In the genomic region with DNA sequence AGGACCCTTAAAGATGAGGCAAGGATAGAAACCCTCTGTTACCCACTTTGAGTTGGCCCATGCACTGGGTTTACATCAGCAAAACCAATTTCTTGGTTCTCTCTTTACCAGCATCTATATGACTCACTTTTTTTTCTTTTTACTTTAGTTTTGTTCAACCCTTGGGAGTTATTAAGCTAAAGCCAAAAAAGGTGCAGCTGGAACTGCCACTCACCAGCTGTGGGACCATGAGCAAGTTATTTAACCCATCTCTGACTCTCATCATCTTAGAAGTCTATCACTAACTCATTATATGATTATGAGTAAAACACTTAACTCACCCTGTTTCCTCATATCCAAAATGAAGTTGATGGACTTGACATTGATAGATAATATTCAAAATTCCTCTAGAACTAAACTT, we compare ENCODE assay signal across 1 cellular context.
TF ChIP-seq lines count a peak whose summit lies in the region.

No MANE protein-coding gene starts in this region.

TF ChIP-seq in GM12878, 131 proteins besides CTCF, POLR2A, EP300 and RAD21:
- TF ChIP-seq SMARCA5 (IDR thresholded peaks at IDR 0.05) (no peak), SUPT20H (IDR thresholded peaks at IDR 0.05; ENCODE audit: borderline replicate concordance, control insufficient read depth, low read depth, low read length) (no peak), SMAD1 (IDR thresholded peaks at IDR 0.05; ENCODE audit: low read depth, partially characterized antibody) (no peak), PAX5 (IDR thresholded peaks at IDR 0.05; ENCODE audit: borderline replicate concordance, low read depth, low read length) (no peak), SRF (IDR thresholded peaks at IDR 0.05; ENCODE audit: low read depth in 2 of 2, low read length in 2 of 2) (no peak), SIN3A (IDR thresholded peaks at IDR 0.05; ENCODE audit: low read depth, low read length) (no peak), RBBP5 (conservative IDR thresholded peaks at IDR 0.05) (no peak), NR2C1 (IDR thresholded peaks at IDR 0.05) (no peak), BCL11A (IDR thresholded peaks at IDR 0.05; ENCODE audit: low read depth, low read length) (no peak), MEF2B (IDR thresholded peaks at IDR 0.05; ENCODE audit: partially characterized antibody, poor library complexity, severe bottlenecking) (no peak), SIX5 (IDR thresholded peaks at IDR 0.05; ENCODE audit: low read depth, low read length, severe bottlenecking) (no peak)
- TF ChIP-seq, protein P1, sequence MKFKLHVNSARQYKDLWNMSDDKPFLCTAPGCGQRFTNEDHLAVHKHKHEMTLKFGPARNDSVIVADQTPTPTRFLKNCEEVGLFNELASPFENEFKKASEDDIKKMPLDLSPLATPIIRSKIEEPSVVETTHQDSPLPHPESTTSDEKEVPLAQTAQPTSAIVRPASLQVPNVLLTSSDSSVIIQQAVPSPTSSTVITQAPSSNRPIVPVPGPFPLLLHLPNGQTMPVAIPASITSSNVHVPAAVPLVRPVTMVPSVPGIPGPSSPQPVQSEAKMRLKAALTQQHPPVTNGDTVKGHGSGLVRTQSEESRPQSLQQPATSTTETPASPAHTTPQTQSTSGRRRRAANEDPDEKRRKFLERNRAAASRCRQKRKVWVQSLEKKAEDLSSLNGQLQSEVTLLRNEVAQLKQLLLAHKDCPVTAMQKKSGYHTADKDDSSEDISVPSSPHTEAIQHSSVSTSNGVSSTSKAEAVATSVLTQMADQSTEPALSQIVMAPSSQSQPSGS (IDR thresholded peaks at IDR 0.05; ENCODE audit: low read length), result no peak
- TF ChIP-seq, protein P2, sequence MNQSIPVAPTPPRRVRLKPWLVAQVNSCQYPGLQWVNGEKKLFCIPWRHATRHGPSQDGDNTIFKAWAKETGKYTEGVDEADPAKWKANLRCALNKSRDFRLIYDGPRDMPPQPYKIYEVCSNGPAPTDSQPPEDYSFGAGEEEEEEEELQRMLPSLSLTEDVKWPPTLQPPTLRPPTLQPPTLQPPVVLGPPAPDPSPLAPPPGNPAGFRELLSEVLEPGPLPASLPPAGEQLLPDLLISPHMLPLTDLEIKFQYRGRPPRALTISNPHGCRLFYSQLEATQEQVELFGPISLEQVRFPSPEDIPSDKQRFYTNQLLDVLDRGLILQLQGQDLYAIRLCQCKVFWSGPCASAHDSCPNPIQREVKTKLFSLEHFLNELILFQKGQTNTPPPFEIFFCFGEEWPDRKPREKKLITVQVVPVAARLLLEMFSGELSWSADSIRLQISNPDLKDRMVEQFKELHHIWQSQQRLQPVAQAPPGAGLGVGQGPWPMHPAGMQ (IDR thresholded peaks at IDR 0.05; ENCODE audit: borderline replicate concordance), result no peak
- TF ChIP-seq, protein P3, sequence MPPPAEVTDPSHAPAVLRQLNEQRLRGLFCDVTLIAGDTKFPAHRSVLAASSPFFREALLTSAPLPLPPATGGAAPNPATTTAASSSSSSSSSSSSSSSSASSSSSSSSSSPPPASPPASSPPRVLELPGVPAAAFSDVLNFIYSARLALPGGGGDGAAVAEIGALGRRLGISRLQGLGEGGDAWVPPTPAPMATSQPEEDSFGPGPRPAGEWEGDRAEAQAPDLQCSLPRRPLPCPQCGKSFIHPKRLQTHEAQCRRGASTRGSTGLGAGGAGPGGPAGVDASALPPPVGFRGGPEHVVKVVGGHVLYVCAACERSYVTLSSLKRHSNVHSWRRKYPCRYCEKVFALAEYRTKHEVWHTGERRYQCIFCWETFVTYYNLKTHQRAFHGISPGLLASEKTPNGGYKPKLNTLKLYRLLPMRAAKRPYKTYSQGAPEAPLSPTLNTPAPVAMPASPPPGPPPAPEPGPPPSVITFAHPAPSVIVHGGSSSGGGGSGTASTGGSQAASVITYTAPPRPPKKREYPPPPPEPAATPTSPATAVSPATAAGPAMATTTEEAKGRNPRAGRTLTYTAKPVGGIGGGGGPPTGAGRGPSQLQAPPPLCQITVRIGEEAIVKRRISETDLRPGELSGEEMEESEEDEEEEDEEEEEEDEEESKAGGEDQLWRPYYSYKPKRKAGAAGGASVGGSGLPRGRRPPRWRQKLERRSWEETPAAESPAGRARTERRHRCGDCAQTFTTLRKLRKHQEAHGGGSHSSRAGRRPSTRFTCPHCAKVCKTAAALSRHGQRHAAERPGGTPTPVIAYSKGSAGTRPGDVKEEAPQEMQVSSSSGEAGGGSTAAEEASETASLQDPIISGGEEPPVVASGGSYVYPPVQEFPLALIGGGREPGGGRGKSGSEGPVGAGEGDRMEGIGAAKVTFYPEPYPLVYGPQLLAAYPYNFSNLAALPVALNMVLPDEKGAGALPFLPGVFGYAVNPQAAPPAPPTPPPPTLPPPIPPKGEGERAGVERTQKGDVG (CRISPR knock-in tag; IDR thresholded peaks at IDR 0.05), result no peak
